In genomic region chr9:125747765-125748510, GRCh38 we compare ENCODE assay signal across 8 cellular contexts. TPM values are rescaled to one million over a fixed set of nuclear protein-coding genes. Genes with fewer than 3 reads are reported as not detected.
DNase-seq lines count a peak whose midpoint lies in the region; ATAC-seq and TF ChIP-seq lines count a peak whose summit lies in the region.

No MANE protein-coding gene starts in this region.

- H3K27ac ChIP-seq in fibroblast of lung (ENCODE audit: insufficient read depth, low read length) (peak overlapping the region; percentile 78), upper lobe of right lung (peak overlapping the region; percentile 84)

- H3K4me1 ChIP-seq in Caco-2 (peaks cover 16% of the 10 kb centered on the region), fibroblast of lung (ENCODE audit: control insufficient read depth, extremely low read depth, insufficient read depth, low read length) (peaks cover 14% of the 10 kb centered on the region), upper lobe of right lung (peaks cover 34% of the 10 kb centered on the region)

- TF ChIP-seq CTCF in Caco-2 (IDR thresholded peaks at IDR 0.05; ENCODE audit: insufficient read depth in 1 of 2, low read depth in 1 of 2, low read length in 1 of 2, severe bottlenecking in 1 of 2, unreplicated experiment in 1 of 2) = no peak
- no peak for TF ChIP-seq CTCF in fibroblast of lung (conservative IDR thresholded peaks at IDR 0.05 in 1 of 2, IDR thresholded peaks at IDR 0.05 in 1 of 2; ENCODE audit: low read depth in 1 of 2, low read length in 2 of 2)
- TF ChIP-seq CTCF in natural killer cell (IDR thresholded peaks at IDR 0.05) = no peak
- no peak for TF ChIP-seq CTCF in upper lobe of right lung (IDR thresholded peaks at IDR 0.05)

- no TSS peak for BruUV-seq in Caco-2 (replicated peaks; lab: Mats Ljungman, UMichigan)

- H3K4me3 Mint-ChIP-seq in Caco-2 (ENCODE audit: unreplicated experiment) = peak overlapping the region; percentile 80
- peak overlapping the region; percentile 92 for H3K4me3 Mint-ChIP-seq in natural killer cell

- H3K27me3 Mint-ChIP-seq in Caco-2 (ENCODE audit: insufficient read depth, unreplicated experiment) = peaks cover 6% of the 10 kb centered on the region
- no peaks in the 10 kb centered on the region for H3K27me3 Mint-ChIP-seq in natural killer cell (ENCODE audit: low read depth in 2 of 2)

- H3K9me3 Mint-ChIP-seq in Caco-2 (ENCODE audit: unreplicated experiment) (no peaks in the 10 kb centered on the region), natural killer cell (no peaks in the 10 kb centered on the region)

- intact Hi-C loops in Caco-2 (cut with micrococcal nuclease; ENCODE audit: unreplicated experiment) = no loop called here
- intact Hi-C loops in natural killer cell (cut with micrococcal nuclease) = loop anchor here (5.0 kb wide), 1 partner anchor 41 kb away; the partner anchor contains the start of gene MAPKAP1
- intact Hi-C loops in upper lobe of right lung (cut with DNase I) = no loop called here

- H3K9me3 ChIP-seq in Caco-2 (no peaks in the 10 kb centered on the region), fibroblast of lung (ENCODE audit: control insufficient read depth, insufficient read depth, low read depth, low read length) (no peaks in the 10 kb centered on the region), upper lobe of right lung (no peaks in the 10 kb centered on the region)

- POLR2A ChIA-PET in Caco-2 (lab: Charles Lee) = interaction anchor here (0.6 kb wide), 1 partner anchor 838 kb away, joined by 3 read pairs; no protein-coding TSS in a partner anchor

- H3K4me2 ChIP-seq in fibroblast of lung (ENCODE audit: extremely low read depth, insufficient read depth, low read length) = peak overlapping the region; percentile 74

- H3K4me1 Mint-ChIP-seq in Caco-2 (ENCODE audit: low read depth, unreplicated experiment) (peaks cover 32% of the 10 kb centered on the region), natural killer cell (peaks cover 32 to 41% of the 10 kb centered on the region in 2 donors)

- H3K4me3 ChIP-seq in Caco-2 (ENCODE audit: low read depth, low read length) = peak overlapping the region; percentile 88
- peak overlapping the region; percentile 72 for H3K4me3 ChIP-seq in Jurkat, Clone E6-1 (ENCODE audit: low read length)
- H3K4me3 ChIP-seq in fibroblast of lung (replicated peaks in 1 of 4; ENCODE audit: control extremely low read depth in 1 of 4, insufficient read depth in 1 of 4, low read depth in 3 of 4, low read length in 4 of 4) = peak overlapping the region; percentile 84 to 96 (median 90)
- peak overlapping the region; percentile 88 for H3K4me3 ChIP-seq in upper lobe of right lung

- H3K27ac Mint-ChIP-seq in Caco-2 (ENCODE audit: unreplicated experiment) (no peak overlapping the region), natural killer cell (peak overlapping the region; percentile 79 to 85)

- H3K9ac ChIP-seq in fibroblast of lung (ENCODE audit: insufficient read depth, low read length) = peak overlapping the region; percentile 76

- no peaks in the 10 kb centered on the region for H3K36me3 ChIP-seq in Caco-2 (ENCODE audit: control insufficient read depth, insufficient read depth, low read length)
- no peaks in the 10 kb centered on the region for H3K36me3 ChIP-seq in fibroblast of lung (ENCODE audit: control insufficient read depth, insufficient read depth, low read length)
- H3K36me3 ChIP-seq in upper lobe of right lung = no peaks in the 10 kb centered on the region

- CTCF ChIA-PET in Caco-2 (lab: Charles Lee) = no interaction called here

- ATAC-seq in natural killer cell = no peak
- no peak for ATAC-seq in upper lobe of right lung

- H3K36me3 Mint-ChIP-seq in Caco-2 (ENCODE audit: insufficient read depth, unreplicated experiment) = peaks cover 8% of the 10 kb centered on the region
- H3K36me3 Mint-ChIP-seq in natural killer cell = no peaks in the 10 kb centered on the region

- H2AFZ ChIP-seq in fibroblast of lung (ENCODE audit: low read length) = peak overlapping the region; percentile 21

- no peaks in the 10 kb centered on the region for H4K20me1 ChIP-seq in fibroblast of lung (ENCODE audit: control insufficient read depth, extremely low read depth, insufficient read depth, low read length)

- DNase-seq in Caco-2 (peak in 1 of 2 experiments; percentile 43), activated T-cell treated with anti-CD3 and anti-CD28 coated beads for 48 hours (ENCODE audit: low read depth) (peak; percentile 12), fibroblast of lung (ENCODE audit: low read depth in 2 of 2) (no peak), natural killer cell (peak; percentile 39), upper lobe of right lung (peak; percentile 82), NCI-H446 treated with DMSO at 0.1 percent for 48 hours (lab: John Stamatoyannopoulos, UW) (no peak), NCI-H526 treated with DMSO at 0.1 percent for 48 hours (lab: John Stamatoyannopoulos, UW) (no peak)
- no peak for DNase-seq in Jurkat, Clone E6-1 (ENCODE audit: low read depth, low spot score)

- H3K27me3 ChIP-seq in Caco-2 (replicated peaks; ENCODE audit: control insufficient read depth, insufficient read depth, low read length) (no peaks in the 10 kb centered on the region), fibroblast of lung (ENCODE audit: control insufficient read depth, insufficient read depth, low read length) (no peaks in the 10 kb centered on the region), upper lobe of right lung (no peaks in the 10 kb centered on the region)

- H3K79me2 ChIP-seq in fibroblast of lung (ENCODE audit: control insufficient read depth, insufficient read depth, low read length) = peaks cover 54% of the 10 kb centered on the region

RNA-seq across cellular contexts. Expression of gene PBX3, which starts 0.8 kb away (rescaled TPM):
- 7.7 and 12.4 TPM in 2 replicates for total RNA-seq in Caco-2 (2022)
- 18.6 TPM for polyA plus RNA-seq in Jurkat, Clone E6-1 (2012; ENCODE audit: insufficient read depth, insufficient read length)
- total RNA-seq in fibroblast of lung = 22.1 and 35.8 TPM in 2 replicates
- polyA plus RNA-seq in fibroblast of lung = 49.0 and 51.8 TPM in 2 replicates
- 26.0 and 28.4 TPM in 2 replicates for polyA plus RNA-seq in fibroblast of lung (2012)
- 11.9 and 19.7 TPM in 2 replicates for polyA minus RNA-seq in fibroblast of lung (ENCODE audit: low replicate concordance)
- 10 to 100 TPM; 42.1 to 46.9 (median 44.6) TPM for total RNA-seq in natural killer cell
- total RNA-seq in upper lobe of right lung = 48.6 TPM

RNA-seq across cellular contexts. Expression of gene MAPKAP1, which starts 40.9 kb away (rescaled TPM):
- 70.0 and 82.5 TPM in 2 replicates for total RNA-seq in Caco-2 (2022)
- 86.0 TPM for polyA plus RNA-seq in Jurkat, Clone E6-1 (2012; ENCODE audit: insufficient read depth, insufficient read length)
- 57.5 and 63.7 TPM in 2 replicates for total RNA-seq in fibroblast of lung
- 124 and 127 TPM in 2 replicates for polyA plus RNA-seq in fibroblast of lung
- polyA plus RNA-seq in fibroblast of lung (2012) = 66.7 and 86.3 TPM in 2 replicates
- polyA minus RNA-seq in fibroblast of lung (ENCODE audit: low replicate concordance) = 340 and 364 TPM in 2 replicates
- total RNA-seq in natural killer cell = 10 to 100 TPM; 51.1 to 73.0 (median 58.8) TPM
- 76.8 TPM for total RNA-seq in upper lobe of right lung

Comparison
In these comparisons a context has a peak if more than half of its experiments do, and no peak if none do; other contexts are left out.
1. DNase-seq: peak in activated T-cell treated with anti-CD3 and anti-CD28 coated beads for 48 hours (single experiment), natural killer cell (single experiment) and upper lobe of right lung (single experiment); none in Jurkat, Clone E6-1 (single experiment), fibroblast of lung (0 of 2), NCI-H446 treated with DMSO at 0.1 percent for 48 hours (single experiment) and NCI-H526 treated with DMSO at 0.1 percent for 48 hours (single experiment).
2. Peak in every context shown above with its lines, with median percentiles within 50 percentile points of each other: H3K4me3 ChIP-seq.